In genomic region chr9:34651876-34652602, GRCh38 we compare ENCODE assay signal across 1 cellular context.
TF ChIP-seq lines count a peak whose summit lies in the region.

Gene IL11RA, plus strand, starts transcription at chr9:34652185. Its CDS starts 3,033 bp downstream, at chr9:34655218.

TF ChIP-seq in HepG2, 621 proteins besides CTCF, POLR2A, EP300 and RAD21 (continued from another document and continues in another):
- TF ChIP-seq ZNF335 (CRISPR knock-in tag; IDR thresholded peaks at IDR 0.05), result no peak
- TF ChIP-seq ATAD3A (CRISPR knock-in tag; IDR thresholded peaks at IDR 0.05), result no peak
- peak; percentile 81 for TF ChIP-seq POLR2G (IDR thresholded peaks at IDR 0.05; ENCODE audit: low read depth, low read length)
- TF ChIP-seq ZNF281 (CRISPR knock-in tag; IDR thresholded peaks at IDR 0.05; ENCODE audit: borderline replicate concordance), result 0 out of 2 replicates have a peak, but pooled peaks have one; percentile 23
- peak; percentile 75 for TF ChIP-seq TFDP2 (CRISPR knock-in tag; IDR thresholded peaks at IDR 0.05)
- peak; percentile 88 for TF ChIP-seq NFYB (CRISPR knock-in tag; IDR thresholded peaks at IDR 0.05)
- TF ChIP-seq ZBTB2 (CRISPR knock-in tag; IDR thresholded peaks at IDR 0.05; ENCODE audit: low read depth), result peak; percentile 61; the same call in 1 of the 2 replicates
- TF ChIP-seq KLF11 (CRISPR knock-in tag; IDR thresholded peaks at IDR 0.05), result no peak
- 0 out of 2 replicates have a peak, but pooled peaks have one; percentile 22 for TF ChIP-seq SNAPC4 (CRISPR knock-in tag; IDR thresholded peaks at IDR 0.05)
- TF ChIP-seq ETV5 (CRISPR knock-in tag; IDR thresholded peaks at IDR 0.05; ENCODE audit: borderline replicate concordance), result peak; percentile 73
- no peak for TF ChIP-seq ZNF121 (CRISPR knock-in tag; IDR thresholded peaks at IDR 0.05)
- TF ChIP-seq GMEB1 (CRISPR knock-in tag; IDR thresholded peaks at IDR 0.05; ENCODE audit: borderline replicate concordance), result peak; percentile 59; the same call in 1 of the 2 replicates
- TF ChIP-seq ZNF646 (CRISPR knock-in tag; IDR thresholded peaks at IDR 0.05), result peak; percentile 94
- TF ChIP-seq IRX3 (CRISPR knock-in tag; IDR thresholded peaks at IDR 0.05; ENCODE audit: borderline replicate concordance, low read depth), result no peak
- TF ChIP-seq ZNF784 (CRISPR knock-in tag; IDR thresholded peaks at IDR 0.05; ENCODE audit: borderline replicate concordance), result peak; percentile 47; the same call in 1 of the 2 replicates
- peak; percentile 90 for TF ChIP-seq NFYC (CRISPR knock-in tag; IDR thresholded peaks at IDR 0.05)
- TF ChIP-seq MTERF4 (CRISPR knock-in tag; IDR thresholded peaks at IDR 0.05), result no peak; the same call in 1 of the 2 replicates
- no peak for TF ChIP-seq ONECUT2 (CRISPR knock-in tag; IDR thresholded peaks at IDR 0.05)
- TF ChIP-seq HOMEZ (CRISPR knock-in tag; IDR thresholded peaks at IDR 0.05; ENCODE audit: low read depth), result peak; percentile 67
- no peak for TF ChIP-seq TCF12 (IDR thresholded peaks at IDR 0.05)
- peak; percentile 74; the same call in 1 of the 2 replicates for TF ChIP-seq TCF12 (CRISPR knock-in tag; IDR thresholded peaks at IDR 0.05)
- no peak for TF ChIP-seq SMAD3 (CRISPR knock-in tag; IDR thresholded peaks at IDR 0.05)
- no peak for TF ChIP-seq ZNF691 (CRISPR knock-in tag; IDR thresholded peaks at IDR 0.05; ENCODE audit: borderline replicate concordance, low read depth)
- TF ChIP-seq MTA3 (CRISPR knock-in tag; IDR thresholded peaks at IDR 0.05), result no peak
